ENCODE assay signal across 8 cellular contexts in genomic region chr11:77039491-77040400, GRCh38. TPM values are rescaled to one million over a fixed set of nuclear protein-coding genes. Genes with fewer than 3 reads are reported as not detected.
A peak's percentile ranks its signal among the peaks of the same experiment; 100 is the strongest.
DNase-seq lines count a peak whose midpoint lies in the region; ATAC-seq and TF ChIP-seq lines count a peak whose summit lies in the region.

No MANE protein-coding gene starts in this region.

- DNase-seq in GM10266 (ENCODE audit: extremely low spot score): peak; percentile 74
- DNase-seq in Peyer's patch: peak in 2 of 3 donors; percentile 74 to 79
- DNase-seq in epithelial cell of proximal tubule (ENCODE audit: low read depth): no peak
- peak; percentile 74 for DNase-seq in myocyte (ENCODE audit: low read depth)
- DNase-seq in NCI-H2029 treated with DMSO at 0.1 percent for 48 hours (lab: John Stamatoyannopoulos, UW): no peak
- DNase-seq in NCI-H345 (lab: John Stamatoyannopoulos, UW): no peak

- H3K4me3 ChIP-seq in Peyer's patch: peak overlapping the region; percentile 17 to 54 (median 37)
- peak overlapping the region; percentile 45 for H3K4me3 ChIP-seq in epithelial cell of proximal tubule (ENCODE audit: low read depth, low read length)

- no peak for TF ChIP-seq POLR2A in Peyer's patch (IDR thresholded peaks at IDR 0.05)

- no peaks in the 10 kb centered on the region for H3K9me3 ChIP-seq in Peyer's patch

- TF ChIP-seq CTCF in GM10266 (IDR thresholded peaks at IDR 0.05; ENCODE audit: control insufficient read depth, insufficient read depth, low read depth, missing control alignments) (peak; percentile 59), Peyer's patch (IDR thresholded peaks at IDR 0.05) (peak in 4 of 6 experiments; percentile 33 to 70 (median 58)), epithelial cell of proximal tubule (conservative IDR thresholded peaks at IDR 0.05; ENCODE audit: low read depth, low read length) (peak; percentile 66)

- H3K27ac ChIP-seq in Peyer's patch: no peak overlapping the region

- no peak for ATAC-seq in HG03196 (IDR thresholded peaks at IDR 0.05; ENCODE audit: unreplicated experiment)
- ATAC-seq in HG02970 (IDR thresholded peaks at IDR 0.05; ENCODE audit: low FRiP score, unreplicated experiment): no peak

- no peaks in the 10 kb centered on the region for H3K36me3 ChIP-seq in Peyer's patch

- H3K4me1 ChIP-seq in Peyer's patch: peaks cover 0 to 28% (median 10%) of the 10 kb centered on the region in 4 donors

- no peaks in the 10 kb centered on the region for H3K27me3 ChIP-seq in Peyer's patch

RNA-seq across cellular contexts. Expression of gene B3GNT6, which starts 5.5 kb away (rescaled TPM):
- total RNA-seq in Peyer's patch: 10 to 100 TPM in 3 of 4 donors, 1 to 10 TPM in 1; 5.0 to 76.4 (median 26.2) TPM
- total RNA-seq in epithelial cell of proximal tubule: not detected in 2 replicates
- total RNA-seq in myocyte: not detected in 2 replicates
- polyA plus RNA-seq in myocyte (2012): not detected

RNA-seq across cellular contexts. Expression of gene CAPN5, which starts 27.0 kb away (rescaled TPM):
- total RNA-seq in Peyer's patch (100 to 1,000 TPM in 3 of 4 donors, 10 to 100 TPM in 1; 75.9 to 203 (median 162) TPM), epithelial cell of proximal tubule (4.7 and 7.3 TPM in 2 replicates), myocyte (4.7 and 5.0 TPM in 2 replicates)
- polyA plus RNA-seq in myocyte (2012): 10.9 TPM

Comparison
In these comparisons a context has a peak if more than half of its experiments do, and no peak if none do; other contexts are left out.
1. DNase-seq: peak in GM10266 (single experiment), Peyer's patch (2 of 3) and myocyte (single experiment); none in epithelial cell of proximal tubule (single experiment), NCI-H2029 treated with DMSO at 0.1 percent for 48 hours (single experiment) and NCI-H345 (single experiment).
2. Peak in every context shown above with its lines, with median percentiles within 50 percentile points of each other: CTCF ChIP-seq.